ENCODE assay signal across 1 cellular context in genomic region chr5:10440367-10440990, GRCh38.
TF ChIP-seq lines count a peak whose summit lies in the region.

No MANE protein-coding gene starts in this region.

TF ChIP-seq in GM23338, 12 proteins besides CTCF, POLR2A, EP300 and RAD21 (continued from another document):
- no peak for TF ChIP-seq ZNF462 (CRISPR knock-in tag; IDR thresholded peaks at IDR 0.05)
- no peak for TF ChIP-seq EZH2 (IDR thresholded peaks at IDR 0.05; ENCODE audit: low read depth, unreplicated experiment)
- no peak for TF ChIP-seq ZNF114 (CRISPR knock-in tag; IDR thresholded peaks at IDR 0.05)
- TF ChIP-seq JUNB (IDR thresholded peaks at IDR 0.05; ENCODE audit: unreplicated experiment): no peak
- no peak for TF ChIP-seq EZH2phosphoT487 (IDR thresholded peaks at IDR 0.05; ENCODE audit: unreplicated experiment)
- no peak for TF ChIP-seq ETS1 (IDR thresholded peaks at IDR 0.05)
- no peak for TF ChIP-seq ZNF331 (CRISPR knock-in tag; IDR thresholded peaks at IDR 0.05; ENCODE audit: low read depth)
- no peak for TF ChIP-seq NANOG (IDR thresholded peaks at IDR 0.05; ENCODE audit: borderline replicate concordance)
- no peak for TF ChIP-seq POLR2AphosphoS5 (IDR thresholded peaks at IDR 0.05; ENCODE audit: low read depth)
- TF ChIP-seq STAT1 (IDR thresholded peaks at IDR 0.05; ENCODE audit: unreplicated experiment): no peak
- TF ChIP-seq CREB1 (CRISPR knock-in tag; IDR thresholded peaks at IDR 0.05; ENCODE audit: low read depth): no peak
